Comparison of ENCODE assay signal across 11 cellular contexts in the genomic region with DNA sequence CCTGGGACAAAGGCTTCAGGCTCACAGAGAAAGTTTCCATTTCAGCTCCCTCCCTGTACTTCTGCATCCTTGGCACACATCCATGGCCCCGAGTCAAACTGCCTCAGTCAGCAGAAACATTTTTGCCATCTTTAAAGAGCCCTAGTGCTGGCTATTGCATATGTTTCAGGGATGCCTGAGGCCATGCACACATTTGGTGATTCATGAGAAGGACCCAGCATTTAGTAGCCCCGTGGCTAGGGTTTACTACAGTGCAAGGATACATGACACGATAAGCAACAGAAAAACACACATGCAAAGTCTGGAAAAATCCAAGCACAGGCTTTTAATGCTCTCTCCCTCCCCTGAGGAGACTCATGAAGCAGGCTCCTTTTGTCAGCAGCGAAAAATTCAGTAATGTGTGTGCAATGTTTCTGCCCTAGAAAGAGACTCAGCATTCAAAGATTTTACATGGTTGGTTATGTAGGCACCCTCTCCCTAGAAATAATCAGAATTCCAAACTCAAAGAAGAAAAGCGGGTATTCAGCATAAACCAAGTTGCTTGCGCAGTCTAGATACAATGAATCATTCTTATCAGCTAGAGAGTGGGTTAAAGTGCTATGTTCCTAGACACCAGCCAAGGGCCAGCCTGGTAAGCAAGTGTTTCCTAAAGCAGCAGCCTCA. TPM values are rescaled to one million over a fixed set of nuclear protein-coding genes. Genes with fewer than 3 reads are reported as not detected.
DNase-seq lines count a peak whose midpoint lies in the region; ATAC-seq and TF ChIP-seq lines count a peak whose summit lies in the region.
"Had no signal": no experiment of that assay in that cellular context is flagged by ENCODE, and none has a peak within 500 bp of the region (broad histone marks: within the 10 kb centered on the region; RNA-seq: fewer than 3 reads in every experiment).

No MANE protein-coding gene starts in this region.

- peak; percentile 89 for DNase-seq in MCF 10A (ENCODE audit: unreplicated experiment)
- no peak for DNase-seq in breast epithelium (ENCODE audit: low spot score in 2 of 2)
- DNase-seq in cardiac fibroblast (ENCODE audit: low read depth in 2 of 2): peak; percentile 67 to 89
- peak; percentile 45 for DNase-seq in left kidney (ENCODE audit: low read depth, low spot score)
- DNase-seq in uterus: peak; percentile 26 to 33
- no peak for DNase-seq in NCI-H2227 treated with DMSO at 0.1 percent for 48 hours (lab: John Stamatoyannopoulos, UW)
- DNase-seq: GOT3 had no signal

- CTCF ChIA-PET in MCF 10A (lab: Yijun Ruan, JAX): interaction anchor here (0.6 to 1.8 kb wide), 3 partner anchors 33 to 61 kb away, joined by 3 to 5 read pairs (median 4); no protein-coding TSS in a partner anchor

- POLR2A ChIA-PET in MCF 10A (lab: Yijun Ruan, JAX): interaction anchor here (0.7 to 2.3 kb wide), 17 partner anchors 9 to 87 kb away, joined by 3 to 16 read pairs (median 5); a partner anchor contains a TSS

- H3K4me3 ChIP-seq in breast epithelium (no peak overlapping the region), cardiac fibroblast (replicated peaks in 1 of 2; ENCODE audit: low read depth in 2 of 2, low read length in 2 of 2) (no peak overlapping the region), uterus (no peak overlapping the region)

- peaks cover 20% of the 10 kb centered on the region for H3K4me1 Mint-ChIP-seq in MCF 10A (ENCODE audit: insufficient read depth, unreplicated experiment)
- H3K4me1 Mint-ChIP-seq: B cell had no signal

- no TSS peak for BruUV-seq in MCF 10A (replicated peaks; lab: Mats Ljungman, UMichigan)

- H3K36me3 ChIP-seq in breast epithelium (no peaks in the 10 kb centered on the region), uterus (no peaks in the 10 kb centered on the region)

- peaks cover 8% of the 10 kb centered on the region for H3K9me3 Mint-ChIP-seq in MCF 10A (ENCODE audit: unreplicated experiment)

- no peaks in the 10 kb centered on the region for H3K27me3 ChIP-seq in breast epithelium
- H3K27me3 ChIP-seq in uterus: no peaks in the 10 kb centered on the region

- ATAC-seq in GM19395 (IDR thresholded peaks at IDR 0.05; ENCODE audit: unreplicated experiment): no peak
- ATAC-seq in HG03354 (IDR thresholded peaks at IDR 0.05; ENCODE audit: poor library complexity, severe bottlenecking, unreplicated experiment): no peak

- H3K27me3 Mint-ChIP-seq in MCF 10A (ENCODE audit: insufficient read depth, unreplicated experiment): no peaks in the 10 kb centered on the region

- H3K4me1 ChIP-seq in breast epithelium (no peaks in the 10 kb centered on the region), uterus (peaks cover 0 to 4% of the 10 kb centered on the region in 2 donors)

- peaks cover 0 to 4% of the 10 kb centered on the region in 2 donors for H3K9me3 ChIP-seq in breast epithelium
- H3K9me3 ChIP-seq in uterus: peaks cover 0 to 3% of the 10 kb centered on the region in 2 donors

- H3K4me3 Mint-ChIP-seq in MCF 10A (ENCODE audit: unreplicated experiment): no peak overlapping the region
- H3K4me3 Mint-ChIP-seq: activated naive CD8-positive, alpha-beta T cell; B cell had no signal

- H3K27ac ChIP-seq in breast epithelium (no peak overlapping the region), uterus (no peak overlapping the region)

- TF ChIP-seq CTCF in MCF 10A (IDR thresholded peaks at IDR 0.05; ENCODE audit: unreplicated experiment) (no peak), breast epithelium (IDR thresholded peaks at IDR 0.05) (no peak), cardiac fibroblast (IDR thresholded peaks at IDR 0.05; ENCODE audit: low read depth, low read length) (no peak), uterus (IDR thresholded peaks at IDR 0.05) (no peak)

- intact Hi-C loops in MCF 10A (cut with micrococcal nuclease) (no loop called here), breast epithelium (cut with DNase I; ENCODE audit: low total_unique reads) (loop anchor here (5.0 kb wide), 1 partner anchor 1099 kb away; no protein-coding TSS in a partner anchor), uterus (cut with DNase I; ENCODE audit: low total_unique reads) (no loop called here)

- TF ChIP-seq POLR2A in breast epithelium (IDR thresholded peaks at IDR 0.05): no peak
- TF ChIP-seq POLR2A in uterus (IDR thresholded peaks at IDR 0.05): no peak

- no peak overlapping the region for H3K27ac Mint-ChIP-seq in MCF 10A (ENCODE audit: low read depth, unreplicated experiment)
- H3K27ac Mint-ChIP-seq: activated naive CD8-positive, alpha-beta T cell; B cell had no signal

- no peaks in the 10 kb centered on the region for H3K36me3 Mint-ChIP-seq in MCF 10A (ENCODE audit: insufficient read depth, unreplicated experiment)
- H3K36me3 Mint-ChIP-seq: activated naive CD8-positive, alpha-beta T cell had no signal

RNA-seq across cellular contexts. Expression of a gene that starts 17.6 kb away (rescaled TPM):
- not detected in 2 replicates for total RNA-seq in MCF 10A (2022)
- not detected for total RNA-seq in breast epithelium
- total RNA-seq in uterus: not detected
- total RNA-seq: B cell had no signal

RNA-seq across cellular contexts. Expression of a gene that starts 26.0 kb away (rescaled TPM):
- 16.0 and 17.8 TPM in 2 replicates for total RNA-seq in MCF 10A (2022)
- 10 to 100 TPM; 27.4 to 40.5 (median 32.4) TPM for total RNA-seq in breast epithelium
- 10 to 100 TPM; 18.2 to 49.8 (median 39.5) TPM for total RNA-seq in uterus

Comparison
In these comparisons a context has a peak if more than half of its experiments do, and no peak if none do; other contexts are left out.
1. DNase-seq: peak in MCF 10A (single experiment), cardiac fibroblast (2 of 2), left kidney (single experiment) and uterus (2 of 2); none in breast epithelium (0 of 2) and NCI-H2227 treated with DMSO at 0.1 percent for 48 hours (single experiment).